8 cellular contexts compared by ENCODE assay signal in the genomic region with DNA sequence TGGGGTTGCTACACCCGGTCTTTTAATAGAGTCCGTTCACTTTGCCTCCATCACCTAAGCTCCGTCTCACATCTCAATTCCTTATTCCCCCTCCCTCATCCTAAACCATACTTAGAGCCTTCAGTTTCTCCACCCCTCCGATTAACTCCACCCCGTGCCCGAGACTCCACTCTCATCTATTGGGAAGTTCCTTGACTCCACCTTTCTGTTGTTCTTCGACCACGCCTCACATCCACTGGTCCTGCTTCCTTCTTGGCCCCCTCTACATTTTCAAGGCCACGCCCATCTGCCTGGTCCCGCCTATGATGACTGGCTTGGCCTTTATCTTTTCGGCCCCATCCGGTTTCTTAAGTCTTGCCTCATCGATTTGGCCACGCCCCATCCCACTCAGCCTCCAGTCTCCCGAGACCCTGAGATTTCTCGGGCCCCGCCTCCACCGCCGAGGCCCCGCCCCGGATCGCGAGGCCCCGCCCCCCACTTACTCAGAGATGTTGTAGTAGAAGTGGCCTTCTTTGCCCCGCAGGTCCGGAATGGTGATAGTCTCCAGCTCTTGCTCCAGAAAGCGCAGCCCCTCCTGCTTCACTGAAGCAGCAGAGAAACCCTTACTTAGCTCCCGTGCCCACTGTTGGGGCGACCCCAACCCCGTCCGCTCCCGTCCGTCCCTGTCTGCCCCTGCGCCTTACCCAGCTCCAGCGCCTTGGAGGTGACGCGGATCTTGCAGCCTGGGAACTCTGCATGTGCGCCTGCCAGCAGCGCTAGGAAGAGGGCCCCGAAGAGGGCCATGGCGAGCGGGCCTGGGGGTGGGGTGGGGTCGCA. TPM values are rescaled to one million over a fixed set of nuclear protein-coding genes. Genes with fewer than 3 reads are reported as not detected.
DNase-seq lines count a peak whose midpoint lies in the region; ATAC-seq and TF ChIP-seq lines count a peak whose summit lies in the region.

No MANE protein-coding gene starts in this region.

- 2% methylated on average over 32 of the region's 43 CpGs for WGBS in esophagus muscularis mucosa

- H3K4me3 ChIP-seq in OCI-LY1 (ENCODE audit: low read depth, low read length, poor library complexity, severe bottlenecking) (peak overlapping the region; percentile 60), esophagus muscularis mucosa (peak overlapping the region; percentile 53 to 61 (median 59)), muscle layer of colon (ENCODE audit: low read depth in 1 of 2, low read length in 2 of 2) (peak overlapping the region; percentile 52 to 84)

- ATAC-seq in HG03354 (IDR thresholded peaks at IDR 0.05; ENCODE audit: poor library complexity, severe bottlenecking, unreplicated experiment): peak; percentile 93

- no peak for TF ChIP-seq EP300 in esophagus muscularis mucosa (IDR thresholded peaks at IDR 0.05)

- H3K9me3 ChIP-seq in OCI-LY1 (ENCODE audit: low read length): no peaks in the 10 kb centered on the region
- H3K9me3 ChIP-seq in esophagus muscularis mucosa: no peaks in the 10 kb centered on the region
- no peaks in the 10 kb centered on the region for H3K9me3 ChIP-seq in muscle layer of colon (ENCODE audit: low read length)

- H3K36me3 ChIP-seq in OCI-LY1 (ENCODE audit: insufficient read depth, low read length) (no peaks in the 10 kb centered on the region), esophagus muscularis mucosa (peaks cover 0 to 23% (median 6%) of the 10 kb centered on the region in 4 donors), muscle layer of colon (ENCODE audit: insufficient read depth, low read length) (peaks cover 3% of the 10 kb centered on the region)

- no peaks in the 10 kb centered on the region for H3K9me2 ChIP-seq in OCI-LY1 (ENCODE audit: low read depth, low read length)

- H3K27me3 ChIP-seq in OCI-LY1 (ENCODE audit: insufficient read depth, low read length) (peaks cover under 1% of the 10 kb centered on the region; the same call in 1 of the 2 replicates), esophagus muscularis mucosa (peaks cover 0 to 14% (median 5%) of the 10 kb centered on the region in 4 donors), muscle layer of colon (ENCODE audit: control insufficient read depth in 1 of 2, insufficient read depth in 2 of 2, low read length in 2 of 2) (no peaks in the 10 kb centered on the region)

- no peaks in the 10 kb centered on the region for H3F3A ChIP-seq in OCI-LY1 (ENCODE audit: insufficient read depth, low read length)

- TF ChIP-seq POLR2A in GM19099 (IDR thresholded peaks at IDR 0.05; ENCODE audit: extremely low read depth, insufficient read length, low read depth) (peak; percentile 68), esophagus muscularis mucosa (IDR thresholded peaks at IDR 0.05; ENCODE audit: low read depth) (peak; percentile 38)

- intact Hi-C loops in esophagus muscularis mucosa (cut with DNase I): no loop called here

- H2AFZ ChIP-seq in OCI-LY1 (ENCODE audit: low read length): no peak overlapping the region

- H3K27ac ChIP-seq in OCI-LY1 (ENCODE audit: low read depth, low read length, poor library complexity, severe bottlenecking) (no peak overlapping the region), esophagus muscularis mucosa (replicated peaks in 1 of 4) (peak overlapping the region; percentile 77 to 81 (median 80)), muscle layer of colon (ENCODE audit: low read depth, low read length) (peak overlapping the region; percentile 91)

- H3K4me2 ChIP-seq in OCI-LY1 (ENCODE audit: low read length): peak overlapping the region; percentile 72

- H3K4me1 ChIP-seq in OCI-LY1 (ENCODE audit: insufficient read depth, low read length, severe bottlenecking): peaks cover 26% of the 10 kb centered on the region
- peaks cover 18 to 35% (median 31%) of the 10 kb centered on the region in 4 donors for H3K4me1 ChIP-seq in esophagus muscularis mucosa
- peaks cover 11% of the 10 kb centered on the region for H3K4me1 ChIP-seq in muscle layer of colon (ENCODE audit: insufficient read depth, low read length)

- no peaks in the 10 kb centered on the region for H3K79me2 ChIP-seq in OCI-LY1 (ENCODE audit: insufficient read depth, low read length)

- TF ChIP-seq CTCF in OCI-LY1 (IDR thresholded peaks at IDR 0.05; ENCODE audit: low read length) (no peak), esophagus muscularis mucosa (IDR thresholded peaks at IDR 0.05) (no peak)

- DNase-seq in AML-193 (lab: John Stamatoyannopoulos, UW) (peak; percentile 96), activated T-cell treated with anti-CD3 and anti-CD28 coated beads for 48 hours (ENCODE audit: low read depth) (peak; percentile 98), esophagus muscularis mucosa (ENCODE audit: extremely low spot score) (peak; percentile 100)
- peak; percentile 100 for DNase-seq in stimulated activated CD8-positive, alpha-beta memory T cell treated with anti-CD3 and anti-CD28 coated beads, Interleukin-4, amount 100 ng/mL, for 48 hours

- H3K9ac ChIP-seq in OCI-LY1 (ENCODE audit: low read length): peak overlapping the region; percentile 29; the same call in 1 of the 2 replicates
- H3K9ac ChIP-seq in muscle layer of colon (ENCODE audit: low read length): peak overlapping the region; percentile 46

- H4K20me1 ChIP-seq in OCI-LY1 (ENCODE audit: insufficient read depth, low read length): no peaks in the 10 kb centered on the region

RNA-seq across cellular contexts. Expression of a gene that starts 1.1 kb away (rescaled TPM):
- 100 to 1,000 TPM; 109 to 342 (median 176) TPM for total RNA-seq in esophagus muscularis mucosa

RNA-seq across cellular contexts. Expression of a gene that starts 19.7 kb away (rescaled TPM):
- 10 to 100 TPM; 44.8 to 70.2 (median 48.3) TPM for total RNA-seq in esophagus muscularis mucosa

RNA-seq across cellular contexts. Expression of a gene that starts 19.9 kb away (rescaled TPM):
- total RNA-seq in esophagus muscularis mucosa: 10 to 100 TPM; 10.8 to 16.1 (median 13.0) TPM

RNA-seq across cellular contexts. Expression of a gene that starts 23.5 kb away (rescaled TPM):
- total RNA-seq in esophagus muscularis mucosa: 1 to 10 TPM; 1.7 to 4.6 (median 3.0) TPM

RNA-seq across cellular contexts. Expression of a gene that starts 23.6 kb away (rescaled TPM):
- 10 to 100 TPM; 35.3 to 51.2 (median 37.2) TPM for total RNA-seq in esophagus muscularis mucosa
